25 cellular contexts compared by ENCODE assay signal in the genomic region with DNA sequence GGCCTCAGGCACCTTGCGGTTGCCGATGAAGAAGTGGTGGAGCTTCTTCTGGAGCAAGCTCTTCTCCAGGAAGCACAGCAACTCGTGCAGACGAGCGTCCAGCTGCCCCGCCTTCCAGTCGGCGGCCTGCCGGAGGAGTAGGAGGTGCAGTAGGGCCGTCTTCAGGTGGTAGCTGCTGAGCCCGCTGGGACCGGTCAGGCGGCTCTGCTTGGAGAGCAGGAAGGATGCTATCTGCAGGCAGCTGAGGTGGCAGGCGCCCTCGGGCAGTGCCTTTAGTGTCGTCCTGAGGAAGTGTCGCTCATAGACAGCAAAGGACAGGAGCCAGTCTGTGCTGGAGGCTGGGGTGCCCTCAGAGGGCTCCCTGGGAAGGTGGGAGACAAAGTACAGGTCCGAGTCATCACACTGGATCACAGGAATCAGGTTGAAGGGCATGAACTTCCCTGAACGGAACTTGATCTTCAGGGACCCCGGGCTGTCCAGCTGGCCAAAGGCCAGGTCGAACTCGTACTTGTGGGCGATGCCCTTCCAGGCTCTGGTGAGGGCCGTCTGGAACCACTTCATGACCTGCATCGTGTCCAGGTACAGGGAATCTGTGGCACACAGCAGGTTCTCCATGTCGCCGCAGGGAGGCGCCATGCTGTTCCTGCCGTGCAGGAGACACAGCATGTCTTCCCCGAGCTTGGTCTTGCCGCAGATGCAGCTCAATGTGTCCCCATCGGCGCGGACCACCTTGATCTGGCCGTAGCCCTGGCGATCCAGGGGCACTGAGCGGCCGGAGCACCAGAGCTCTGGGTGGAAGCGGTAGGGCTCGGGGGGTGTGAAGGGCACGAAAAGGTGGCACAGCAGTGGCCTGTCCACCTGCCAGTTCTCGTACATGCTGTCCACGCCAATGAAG. TPM values are rescaled to one million over a fixed set of nuclear protein-coding genes. Genes with fewer than 3 reads are reported as not detected.
"Had no signal": no experiment of that assay in that cellular context is flagged by ENCODE, and none has a peak within 500 bp of the region (broad histone marks: within the 10 kb centered on the region; RNA-seq: fewer than 3 reads in every experiment).

No MANE protein-coding gene starts in this region.

- DNase-seq: caudate nucleus; effector CD4-positive, alpha-beta T cell; glutamatergic neuron; immature natural killer cell; kidney; left cardiac atrium; left ventricle myocardium superior; mesendoderm; naive B cell; occipital lobe; stimulated activated CD4-positive, alpha-beta T cell treated with anti-CD3 and anti-CD28 coated beads, Interleukin-15, amount 100 ng/mL, for 24 hours; stimulated activated CD4-positive, alpha-beta T cell treated with anti-CD3 and anti-CD28 coated beads, Interleukin-1b, Interleukin-23, amount 100 ng/mL, for 48 hours; stimulated activated CD4-positive, alpha-beta T cell treated with anti-CD3 and anti-CD28 coated beads, Interleukin-4, amount 100 ng/mL, for 24 hours; stomach; substantia nigra; transverse colon had no signal

- H3K36me3 Mint-ChIP-seq: naive B cell had no signal

- H3K27me3 ChIP-seq: gastroesophageal sphincter, pancreas, stomach, transverse colon had no signal

- H3K9me3 Mint-ChIP-seq: immature natural killer cell; naive B cell; neural crest cell; stimulated activated memory B cell treated with anti-CD40 and anti-IgM and Interleukin-4, amounts not matched to agents 10 μg/mL and 1 μg/mL and 100 μg/mL, for 72 hours had no signal

- H3K4me3 ChIP-seq: coronary artery, gastroesophageal sphincter, pancreas, stomach, thoracic aorta, transverse colon had no signal

- H3K27ac ChIP-seq: pancreas, stomach, thoracic aorta, transverse colon had no signal

- ATAC-seq: esophagus mucosa; gastroesophageal sphincter; left cardiac atrium; left ventricle myocardium superior; pancreas; right cardiac atrium; stimulated activated memory B cell treated with anti-CD40 and anti-IgM and Interleukin-4, amounts not matched to agents 10 μg/mL and 1 μg/mL and 100 μg/mL, for 72 hours had no signal

- H3K27ac Mint-ChIP-seq: progenitor cell of endocrine pancreas; stimulated activated memory B cell treated with anti-CD40 and anti-IgM and Interleukin-4, amounts not matched to agents 10 μg/mL and 1 μg/mL and 100 μg/mL, for 72 hours had no signal

- H3K4me3 Mint-ChIP-seq: immature natural killer cell; naive B cell; neural crest cell; stimulated activated memory B cell treated with anti-CD40 and anti-IgM and Interleukin-4, amounts not matched to agents 10 μg/mL and 1 μg/mL and 100 μg/mL, for 72 hours had no signal

- H3K4me1 ChIP-seq: pancreas had no signal

- H3K9me3 ChIP-seq: gastroesophageal sphincter, pancreas, stomach, thoracic aorta, transverse colon had no signal

- H3K27me3 Mint-ChIP-seq: naive B cell; progenitor cell of endocrine pancreas; stimulated activated memory B cell treated with anti-CD40 and anti-IgM and Interleukin-4, amounts not matched to agents 10 μg/mL and 1 μg/mL and 100 μg/mL, for 72 hours had no signal

RNA-seq across cellular contexts. Expression of gene CFAP58, which starts 38.8 kb away (rescaled TPM):
- polyA plus RNA-seq: immature natural killer cell had no signal
